Comparison of ENCODE assay signal across 18 cellular contexts in genomic region chr16:1560153-1560552, GRCh38. TPM values are rescaled to one million over a fixed set of nuclear protein-coding genes. Genes with fewer than 3 reads are reported as not detected.
DNase-seq lines count a peak whose midpoint lies in the region; ATAC-seq lines count a peak whose summit lies in the region.
"Had no signal": no experiment of that assay in that cellular context is flagged by ENCODE, and none has a peak within 500 bp of the region (broad histone marks: within the 10 kb centered on the region; RNA-seq: fewer than 3 reads in every experiment).

No MANE protein-coding gene starts in this region.

- no peak overlapping the region for H3K9ac ChIP-seq in trophoblast cell (ENCODE audit: low read length)

- POLR2A ChIA-PET in CD8-positive, alpha-beta memory T cell (lab: Charles Lee) = interaction anchor here (1.0 kb wide), 1 partner anchor 15 kb away, joined by 3 read pairs; no protein-coding TSS in a partner anchor
- POLR2A ChIA-PET in activated CD4-positive, alpha-beta memory T cell treated with anti-CD3 and anti-CD28 coated beads, Interleukin-2, amount 10 ng/mL, durations not matched to agents 7 days and 5 days (lab: Charles Lee) = no interaction called here

- H3K4me2 ChIP-seq in trophoblast cell (ENCODE audit: low read length) = no peak overlapping the region

- H3K14ac ChIP-seq in trophoblast cell (ENCODE audit: low read length) = no peak overlapping the region

- H3K23ac ChIP-seq in trophoblast cell (ENCODE audit: low read length) = no peak overlapping the region

- H3K27me3 Mint-ChIP-seq in activated T-cell treated with anti-CD3 and anti-CD28 coated beads, Interleukin-2, amount 50 U/mL, for 24 hours = no peaks in the 10 kb centered on the region
- no peaks in the 10 kb centered on the region for H3K27me3 Mint-ChIP-seq in CD8-positive, alpha-beta memory T cell
- H3K27me3 Mint-ChIP-seq in activated CD4-positive, alpha-beta memory T cell treated with anti-CD3 and anti-CD28 coated beads, Interleukin-2, amount 10 ng/mL, durations not matched to agents 7 days and 5 days = no peaks in the 10 kb centered on the region

- H2BK5ac ChIP-seq in trophoblast cell (ENCODE audit: low read depth, low read length, poor library complexity) = no peak overlapping the region

- no peak overlapping the region for H4K91ac ChIP-seq in trophoblast cell (ENCODE audit: low read depth, low read length)

- no peaks in the 10 kb centered on the region for H3K79me2 ChIP-seq in trophoblast cell (ENCODE audit: control insufficient read depth, insufficient read depth, low read length, poor library complexity)

- H4K12ac ChIP-seq in trophoblast cell (ENCODE audit: low read depth, low read length) = peak overlapping the region; percentile 50

- H3K9me3 Mint-ChIP-seq in activated T-cell treated with anti-CD3 and anti-CD28 coated beads, Interleukin-2, amount 50 U/mL, for 24 hours = no peaks in the 10 kb centered on the region
- no peaks in the 10 kb centered on the region for H3K9me3 Mint-ChIP-seq in CD8-positive, alpha-beta memory T cell
- no peaks in the 10 kb centered on the region for H3K9me3 Mint-ChIP-seq in activated CD4-positive, alpha-beta memory T cell treated with anti-CD3 and anti-CD28 coated beads, Interleukin-2, amount 10 ng/mL, durations not matched to agents 7 days and 5 days

- CTCF ChIA-PET in CD8-positive, alpha-beta memory T cell (lab: Charles Lee) = interaction anchor here (1.3 to 2.2 kb wide), 2 partner anchors 18 to 27 kb away, joined by 3 to 5 read pairs; partner anchors contain the start of gene TMEM204
- CTCF ChIA-PET in activated CD4-positive, alpha-beta memory T cell treated with anti-CD3 and anti-CD28 coated beads, Interleukin-2, amount 10 ng/mL, durations not matched to agents 7 days and 5 days (lab: Charles Lee) = interaction anchor here (1.3 kb wide), 1 partner anchor 10 kb away, joined by 3 read pairs; no protein-coding TSS in a partner anchor

- H3K4me3 Mint-ChIP-seq in activated T-cell treated with anti-CD3 and anti-CD28 coated beads, Interleukin-2, amount 50 U/mL, for 24 hours = no peak overlapping the region
- H3K4me3 Mint-ChIP-seq in CD8-positive, alpha-beta memory T cell = peak overlapping the region in 3 of 7 donors; percentile 40 to 63 (median 58)
- no peak overlapping the region for H3K4me3 Mint-ChIP-seq in activated CD4-positive, alpha-beta memory T cell treated with anti-CD3 and anti-CD28 coated beads, Interleukin-2, amount 10 ng/mL, durations not matched to agents 7 days and 5 days

- H4K8ac ChIP-seq in trophoblast cell (ENCODE audit: low read depth, low read length) = no peak overlapping the region

- peak overlapping the region; percentile 31 for H3K27ac Mint-ChIP-seq in activated T-cell treated with anti-CD3 and anti-CD28 coated beads, Interleukin-2, amount 50 U/mL, for 24 hours
- H3K27ac Mint-ChIP-seq in CD8-positive, alpha-beta memory T cell = peak overlapping the region in 7 of 8 donors; percentile 30 to 89 (median 77)
- peak overlapping the region; percentile 56 for H3K27ac Mint-ChIP-seq in activated CD4-positive, alpha-beta memory T cell treated with anti-CD3 and anti-CD28 coated beads, Interleukin-2, amount 10 ng/mL, durations not matched to agents 7 days and 5 days

- no peak overlapping the region for H2AFZ ChIP-seq in trophoblast cell (ENCODE audit: insufficient read depth, low read length, poor library complexity)

- no peak overlapping the region for H3K18ac ChIP-seq in trophoblast cell (ENCODE audit: low read length)

- no peak overlapping the region for H3K4ac ChIP-seq in trophoblast cell (ENCODE audit: low read depth, low read length)

- H3K4me1 ChIP-seq in CD8-positive, alpha-beta memory T cell (ENCODE audit: insufficient read depth, low read length) = peaks cover 35% of the 10 kb centered on the region
- H3K4me1 ChIP-seq in trophoblast cell (ENCODE audit: control insufficient read depth in 1 of 2, insufficient read depth in 2 of 2, low read length in 2 of 2) = no peaks in the 10 kb centered on the region

- H3K4me3 ChIP-seq in CD8-positive, alpha-beta memory T cell (ENCODE audit: low read length) = no peak overlapping the region
- H3K4me3 ChIP-seq in trophoblast cell (ENCODE audit: low read depth, low read length) = peak overlapping the region; percentile 13
- H3K4me3 ChIP-seq: BLaER1 treated with 17β-estradiol and CSF1 and Interleukin-3, amounts not matched to agents 10 nM and 100 nM; GM12878; HAP-1 had no signal

- no peak overlapping the region for H2BK120ac ChIP-seq in trophoblast cell (ENCODE audit: insufficient read depth, low read length, poor library complexity)

- DNase-seq in activated T-cell treated with anti-CD3 and anti-CD28 coated beads, Interleukin-2, amount 50 U/mL, for 24 hours = no peak
- DNase-seq in activated T-cell treated with anti-CD3 and anti-CD28 coated beads for 4 hours = no peak
- DNase-seq in CD8-positive, alpha-beta memory T cell = no peak
- no peak for DNase-seq in activated CD4-positive, alpha-beta memory T cell treated with anti-CD3 and anti-CD28 coated beads, Interleukin-2, amount 10 ng/mL, durations not matched to agents 7 days and 5 days
- no peak for DNase-seq in trophoblast cell
- DNase-seq in NCI-H524 treated with DMSO at 0.1 percent for 48 hours (lab: John Stamatoyannopoulos, UW) = no peak
- DNase-seq: 8988T, IMR-90, Kasumi-1, NCI-H1417 treated with DMSO at 0.1 percent for 48 hours, NCI-H2029, NCI-H510A, SHP77 treated with DMSO at 0.1 percent for 48 hours had no signal

- H3K27me3 ChIP-seq in CD8-positive, alpha-beta memory T cell (ENCODE audit: insufficient read depth, low read length, poor library complexity, severe bottlenecking) = no peaks in the 10 kb centered on the region
- no peaks in the 10 kb centered on the region for H3K27me3 ChIP-seq in trophoblast cell (ENCODE audit: insufficient read depth, low read length)
- H3K27me3 ChIP-seq: BLaER1 treated with 17β-estradiol and CSF1 and Interleukin-3, amounts not matched to agents 10 nM and 100 nM had no signal

- peaks cover 5% of the 10 kb centered on the region for H3K36me3 ChIP-seq in CD8-positive, alpha-beta memory T cell (ENCODE audit: insufficient read depth, low read length)
- H3K36me3 ChIP-seq in trophoblast cell (ENCODE audit: control insufficient read depth in 1 of 2, insufficient read depth in 2 of 2, low read length in 2 of 2) = peaks cover 28 to 41% of the 10 kb centered on the region in 2 experiments
- H3K36me3 ChIP-seq: HAP-1 had no signal

- H2AK5ac ChIP-seq in trophoblast cell (ENCODE audit: low read length) = no peak overlapping the region

- H2BK12ac ChIP-seq in trophoblast cell (ENCODE audit: low read length) = no peak overlapping the region

- no peak for ATAC-seq in HG03039 (IDR thresholded peaks at IDR 0.05; ENCODE audit: unreplicated experiment)
- ATAC-seq in HG03196 (IDR thresholded peaks at IDR 0.05; ENCODE audit: unreplicated experiment) = no peak
- ATAC-seq: GM12878 had no signal

- no peaks in the 10 kb centered on the region for H3K9me3 ChIP-seq in CD8-positive, alpha-beta memory T cell (ENCODE audit: low read length)
- H3K9me3 ChIP-seq in trophoblast cell (ENCODE audit: insufficient read depth, low read depth, low read length) = peaks cover 2% of the 10 kb centered on the region
- H3K9me3 ChIP-seq: BLaER1 treated with 17β-estradiol and CSF1 and Interleukin-3, amounts not matched to agents 10 nM and 100 nM; HAP-1 had no signal

- no peak overlapping the region for H3K27ac ChIP-seq in CD8-positive, alpha-beta memory T cell (ENCODE audit: low read depth, low read length)
- no peak overlapping the region for H3K27ac ChIP-seq in trophoblast cell (ENCODE audit: low read depth, low read length)
- H3K27ac ChIP-seq: BLaER1 treated with 17β-estradiol and CSF1 and Interleukin-3, amounts not matched to agents 10 nM and 100 nM had no signal

- peaks cover 31% of the 10 kb centered on the region for H3K36me3 Mint-ChIP-seq in activated T-cell treated with anti-CD3 and anti-CD28 coated beads, Interleukin-2, amount 50 U/mL, for 24 hours (ENCODE audit: low read depth)
- peaks cover 0 to 34% (median 5%) of the 10 kb centered on the region in 3 donors for H3K36me3 Mint-ChIP-seq in CD8-positive, alpha-beta memory T cell
- peaks cover 27% of the 10 kb centered on the region for H3K36me3 Mint-ChIP-seq in activated CD4-positive, alpha-beta memory T cell treated with anti-CD3 and anti-CD28 coated beads, Interleukin-2, amount 10 ng/mL, durations not matched to agents 7 days and 5 days (ENCODE audit: low read depth)

- no peaks in the 10 kb centered on the region for H3K79me1 ChIP-seq in trophoblast cell (ENCODE audit: low read length)

- H3K4me1 Mint-ChIP-seq in activated T-cell treated with anti-CD3 and anti-CD28 coated beads, Interleukin-2, amount 50 U/mL, for 24 hours (ENCODE audit: low read depth) = peaks cover 34% of the 10 kb centered on the region
- H3K4me1 Mint-ChIP-seq in CD8-positive, alpha-beta memory T cell = peaks cover 21 to 44% (median 29%) of the 10 kb centered on the region in 3 donors
- peaks cover 26% of the 10 kb centered on the region for H3K4me1 Mint-ChIP-seq in activated CD4-positive, alpha-beta memory T cell treated with anti-CD3 and anti-CD28 coated beads, Interleukin-2, amount 10 ng/mL, durations not matched to agents 7 days and 5 days

- WGBS in trophoblast cell (ENCODE audit: extremely low coverage, insufficient coverage, insufficient read length) = no CpG with 5 or more reads among the region's 15 CpGs

RNA-seq across cellular contexts. Expression of gene TMEM204, which starts 26.7 kb away (rescaled TPM):
- 10 to 100 TPM; 27.1 to 30.9 TPM for total RNA-seq in CD8-positive, alpha-beta memory T cell
- 68.4 TPM for polyA plus RNA-seq in CD8-positive, alpha-beta memory T cell
- 10 to 100 TPM; 42.9 to 43.5 TPM for total RNA-seq in activated CD4-positive, alpha-beta memory T cell treated with anti-CD3 and anti-CD28 coated beads, Interleukin-2, amount 10 ng/mL, durations not matched to agents 7 days and 5 days
- polyA plus RNA-seq in trophoblast cell (2013) = 9.6 and 10.8 TPM in 2 replicates

RNA-seq across cellular contexts. Expression of gene IFT140, which starts 51.7 kb away (rescaled TPM):
- 1 to 10 TPM; 6.1 to 8.4 TPM for total RNA-seq in CD8-positive, alpha-beta memory T cell
- 5.5 TPM for polyA plus RNA-seq in CD8-positive, alpha-beta memory T cell
- 1 to 10 TPM; 7.7 to 9.1 TPM for total RNA-seq in activated CD4-positive, alpha-beta memory T cell treated with anti-CD3 and anti-CD28 coated beads, Interleukin-2, amount 10 ng/mL, durations not matched to agents 7 days and 5 days
- polyA plus RNA-seq in trophoblast cell (2013) = 8.5 and 9.0 TPM in 2 replicates

RNA-seq across cellular contexts. Expression of gene CRAMP1, which starts 52.0 kb away (rescaled TPM):
- 10 to 100 TPM; 22.1 to 24.3 TPM for total RNA-seq in CD8-positive, alpha-beta memory T cell
- polyA plus RNA-seq in CD8-positive, alpha-beta memory T cell = 3.0 TPM
- 10 to 100 TPM; 24.2 to 24.5 TPM for total RNA-seq in activated CD4-positive, alpha-beta memory T cell treated with anti-CD3 and anti-CD28 coated beads, Interleukin-2, amount 10 ng/mL, durations not matched to agents 7 days and 5 days
- polyA plus RNA-seq in trophoblast cell (2013) = 12.5 and 12.7 TPM in 2 replicates
